Comparison of ENCODE assay signal across 8 cellular contexts in genomic region chr7:108525985-108526767, GRCh38. TPM values are rescaled to one million over a fixed set of nuclear protein-coding genes. Genes with fewer than 3 reads are reported as not detected.
DNase-seq lines count a peak whose midpoint lies in the region; ATAC-seq, FAIRE-seq and TF ChIP-seq lines count a peak whose summit lies in the region.

Gene PNPLA8, minus strand, starts transcription at chr7:108526135. Its CDS starts 10,644 bp downstream, at chr7:108515491.

- intact Hi-C loops in activated CD4-positive, alpha-beta memory T cell treated with anti-CD3 and anti-CD28 coated beads for 36 hours (cut with micrococcal nuclease) = loop anchor here (1.0 kb wide), 1 partner anchor 43 kb away; the partner anchor contains the start of genes DNAJB9 and THAP5
- intact Hi-C loops in HepG2 (cut with micrococcal nuclease; ENCODE audit: unreplicated experiment) = loop anchor here (1.0 kb wide), 1 partner anchor 43 kb away; the partner anchor contains the start of genes DNAJB9 and THAP5

- H3K27ac Mint-ChIP-seq in activated CD4-positive, alpha-beta memory T cell treated with anti-CD3 and anti-CD28 coated beads for 36 hours = peak within 1 kb of the TSS; percentile 93

- no peaks in the 10 kb centered on the region; a peak in 1 of 5 replicates for H3K27me3 ChIP-seq in HepG2 (ENCODE audit: control insufficient read depth in 1 of 2, insufficient read depth in 2 of 2, low read length in 2 of 2)

- no peaks in the 10 kb centered on the region for H3K36me3 ChIP-seq in HepG2 (replicated peaks in 1 of 2; ENCODE audit: control insufficient read depth in 1 of 2, insufficient read depth in 2 of 2, low read length in 2 of 2)

- no peaks in the 10 kb centered on the region; the same call in 1 of the 2 replicates for H4K20me1 ChIP-seq in HepG2 (ENCODE audit: insufficient read depth, low read length)

- ATAC-seq in GM19438 (IDR thresholded peaks at IDR 0.05; ENCODE audit: low read depth, unreplicated experiment) (peak; percentile 93), HG03575 (IDR thresholded peaks at IDR 0.05; ENCODE audit: extremely low read depth, insufficient number of reproducible peaks, low FRiP score, unreplicated experiment) (peak; percentile 90), HepG2 (peak; percentile 95)

- TF ChIP-seq EP300 in HepG2 (IDR thresholded peaks at IDR 0.05; ENCODE audit: low read depth in 2 of 2, low read length in 2 of 2) (no peak), HepG2 (CRISPR knock-in tag; IDR thresholded peaks at IDR 0.05; ENCODE audit: borderline replicate concordance) (0 out of 2 replicates have a peak, but pooled peaks have one; percentile 10)

- DNase-seq in CD1c-positive myeloid dendritic cell (ENCODE audit: extremely low spot score) (peak; percentile 100), NCI-H82 treated with DMSO at 0.1 percent for 48 hours (lab: John Stamatoyannopoulos, UW; ENCODE audit: unreplicated experiment) (peak; percentile 97), dermis microvascular lymphatic vessel endothelial cell (ENCODE audit: low read depth in 2 of 2) (peak; percentile 98 to 100), HepG2 (ENCODE audit: low spot score) (peak; percentile 98)
- DNase-seq in activated CD4-positive, alpha-beta memory T cell treated with anti-CD3 and anti-CD28 coated beads for 36 hours = peak; percentile 100
- DNase-seq in stimulated activated CD4-positive, alpha-beta T cell treated with anti-CD3 and anti-CD28 coated beads, Interleukin-4, amount 100 ng/mL, for 1 hour = peak; percentile 100

- peaks cover 31% of the 10 kb centered on the region for H3K4me1 Mint-ChIP-seq in activated CD4-positive, alpha-beta memory T cell treated with anti-CD3 and anti-CD28 coated beads for 36 hours (ENCODE audit: low read depth)

- POLR2A ChIA-PET in activated CD4-positive, alpha-beta memory T cell treated with anti-CD3 and anti-CD28 coated beads for 36 hours (lab: Charles Lee) = interaction anchor here (1.0 to 3.5 kb wide), 4 partner anchors 9 to 70 kb away, joined by 3 to 61 read pairs (median 5); partner anchors contain the start of genes DNAJB9 and THAP5
- POLR2A ChIA-PET in HepG2 (lab: Yijun Ruan, JAX) = interaction anchor here (1.1 to 3.5 kb wide), 4 partner anchors 29 to 1358 kb away, joined by 3 to 49 read pairs (median 4); partner anchors contain the start of genes DNAJB9, HBP1 and THAP5

- no peak for TF ChIP-seq RAD21 in HepG2 (CRISPR knock-in tag; IDR thresholded peaks at IDR 0.05)

- no peaks in the 10 kb centered on the region for H3K9me3 Mint-ChIP-seq in activated CD4-positive, alpha-beta memory T cell treated with anti-CD3 and anti-CD28 coated beads for 36 hours

- peak within 1 kb of the TSS; percentile 43 for H2AFZ ChIP-seq in HepG2 (ENCODE audit: low read length)

- H3K79me2 ChIP-seq in HepG2 (ENCODE audit: insufficient read depth, low read length) = peaks cover 16% of the 10 kb centered on the region

- H3K4me3 Mint-ChIP-seq in activated CD4-positive, alpha-beta memory T cell treated with anti-CD3 and anti-CD28 coated beads for 36 hours = peak within 1 kb of the TSS; percentile 86

- peak within 1 kb of the TSS; percentile 82 for H3K27ac ChIP-seq in HepG2 (ENCODE audit: extremely low read length, insufficient read depth, low read length)

- H3K4me2 ChIP-seq in HepG2 (ENCODE audit: low read depth, low read length) = peak within 1 kb of the TSS; percentile 86

- in situ Hi-C loops in HepG2 (cut with HindIII; ENCODE audit: extremely low pct_ligation_motif_present, low pct_unique_long_range_greater_than_20kb) = no loop called here

- FAIRE-seq in HepG2 (lab: Jason Lieb, UNC) = peak; percentile 98

- peak within 1 kb of the TSS; percentile 65 to 90 (median 83) for H3K4me3 ChIP-seq in HepG2 (replicated peaks in 1 of 3; ENCODE audit: insufficient read depth in 1 of 3, low read depth in 2 of 3, low read length in 3 of 3)

- 2% methylated on average over 22 of the region's 64 CpGs for WGBS in HepG2 (ENCODE audit: low lambda C conversion rate)

- peak within 1 kb of the TSS; percentile 79 for H3K9ac ChIP-seq in HepG2 (ENCODE audit: insufficient read depth, low read depth, low read length)

- CTCF ChIA-PET in activated CD4-positive, alpha-beta memory T cell treated with anti-CD3 and anti-CD28 coated beads for 36 hours (lab: Charles Lee) = interaction anchor here (0.6 to 1.5 kb wide), 5 partner anchors 29 to 66 kb away, joined by 3 to 6 read pairs (median 5); no protein-coding TSS in a partner anchor
- CTCF ChIA-PET in HepG2 (lab: Yijun Ruan, JAX; ENCODE audit: low intra/inter-chr PET ratio, low total read pairs) = no interaction called here

- TF ChIP-seq POLR2A in HepG2 (IDR thresholded peaks at IDR 0.05; ENCODE audit: insufficient read depth in 1 of 2, low read depth in 2 of 2, low read length in 2 of 2) = peak; percentile 64 to 80

- BruUV-seq in HepG2 (replicated peaks; lab: Mats Ljungman, UMichigan) = no TSS peak

- H3K9me3 ChIP-seq in HepG2 (ENCODE audit: low read length) = no peaks in the 10 kb centered on the region

- H3K4me1 ChIP-seq in HepG2 (ENCODE audit: insufficient read depth, low read length) = peaks cover 34% of the 10 kb centered on the region

- H3K36me3 Mint-ChIP-seq in activated CD4-positive, alpha-beta memory T cell treated with anti-CD3 and anti-CD28 coated beads for 36 hours = peaks cover 4% of the 10 kb centered on the region

- H3K27me3 Mint-ChIP-seq in activated CD4-positive, alpha-beta memory T cell treated with anti-CD3 and anti-CD28 coated beads for 36 hours = no peaks in the 10 kb centered on the region

- TF ChIP-seq CTCF in HepG2 (CRISPR knock-in tag; IDR thresholded peaks at IDR 0.05) = no peak

TF ChIP-seq in HepG2, 621 proteins besides CTCF, POLR2A, EP300 and RAD21 (continues in another document):
- TF ChIP-seq ZNF331 (CRISPR knock-in tag; IDR thresholded peaks at IDR 0.05) (peak; percentile 57), GATAD2A (CRISPR knock-in tag; IDR thresholded peaks at IDR 0.05) (peak; percentile 55), MIER2 (CRISPR knock-in tag; IDR thresholded peaks at IDR 0.05) (0 out of 2 replicates have a peak, but pooled peaks have one; percentile 14), TRIM22 (IDR thresholded peaks at IDR 0.05) (no peak), RFX1 (IDR thresholded peaks at IDR 0.05) (no peak), ATF7 (IDR thresholded peaks at IDR 0.05) (peak; percentile 48; the same call in 1 of the 2 replicates), ATF7 (CRISPR knock-in tag; IDR thresholded peaks at IDR 0.05) (peak; percentile 77; the same call in 1 of the 2 replicates), SMAD1 (CRISPR knock-in tag; IDR thresholded peaks at IDR 0.05; ENCODE audit: borderline replicate concordance, low read depth) (peak; percentile 45; the same call in 1 of the 2 replicates), AGO2 (optimal IDR thresholded peaks at IDR 0.05; ENCODE audit: low read depth, low read length) (no peak), SP4 (CRISPR knock-in tag; IDR thresholded peaks at IDR 0.05) (peak; percentile 99), STAT5B (CRISPR knock-in tag; IDR thresholded peaks at IDR 0.05) (no peak)

RNA-seq across cellular contexts. Expression of gene PNPLA8, which starts in this region (rescaled TPM):
- total RNA-seq in activated CD4-positive, alpha-beta memory T cell treated with anti-CD3 and anti-CD28 coated beads for 36 hours = 10 to 100 TPM; 21.7 to 22.1 TPM
- total RNA-seq in dermis microvascular lymphatic vessel endothelial cell = 24.4 and 25.0 TPM in 2 replicates
- 11.4 and 15.6 TPM in 2 replicates for total RNA-seq in HepG2 (2016; rRNA removed; fragmentation: Illumina TruSeq; extraction: Trizol)
- 1.6 and 1.8 TPM in 2 replicates for total RNA-seq in HepG2 (2016; cell fraction: cytosol; rRNA removed; fragmentation: Illumina TruSeq; extraction: Trizol; ENCODE audit: low read depth)
- 11.9 and 16.0 TPM in 2 replicates for total RNA-seq in HepG2 (2016; cell fraction: insoluble cytoplasmic fraction; rRNA removed; fragmentation: Illumina TruSeq; extraction: Trizol)
- total RNA-seq in HepG2 (2016; cell fraction: membrane; rRNA removed; fragmentation: Illumina TruSeq; extraction: Trizol) = 4.4 and 5.3 TPM in 2 replicates
- 13.1 and 14.2 TPM in 2 replicates for total RNA-seq in HepG2 (2016; cell fraction: nucleus; rRNA removed; fragmentation: Illumina TruSeq; extraction: Trizol)
- polyA plus RNA-seq in HepG2 (2011; rRNA removed) = 5.4 and 6.3 TPM in 2 replicates
- 2.3 and 4.8 TPM in 2 replicates for polyA plus RNA-seq in HepG2 (2011; cell fraction: cytosol; rRNA removed)
- polyA plus RNA-seq in HepG2 (2011; cell fraction: nucleus; rRNA removed) = 2.2 and 2.9 TPM in 2 replicates
- polyA plus RNA-seq in HepG2 (2012) = 8.4 and 10.4 TPM in 2 replicates
- polyA plus RNA-seq in HepG2 (2016; cell fraction: cytosol; fragmentation: Illumina TruSeq; extraction: Trizol; ENCODE audit: low read depth) = 0.59 and 0.73 TPM in 2 replicates
- 9.3 and 13.2 TPM in 2 replicates for polyA plus RNA-seq in HepG2 (2016; cell fraction: insoluble cytoplasmic fraction; fragmentation: Illumina TruSeq; extraction: Trizol; ENCODE audit: low read depth)
- polyA plus RNA-seq in HepG2 (2016; cell fraction: membrane; fragmentation: Illumina TruSeq; extraction: Trizol; ENCODE audit: low read depth) = 1.6 and 1.7 TPM in 2 replicates
- 8.2 and 8.3 TPM in 2 replicates for polyA plus RNA-seq in HepG2 (2016; cell fraction: nucleus; fragmentation: Illumina TruSeq; extraction: Trizol; ENCODE audit: insufficient read depth, low read depth)
- 3.1 and 5.7 TPM in 2 replicates for polyA minus RNA-seq in HepG2 (2011; rRNA and poly(A)+ RNA removed; ENCODE audit: low replicate concordance)
- 12.7 and 15.6 TPM in 2 replicates for polyA minus RNA-seq in HepG2 (2011; cell fraction: cytosol; rRNA and poly(A)+ RNA removed)
- polyA minus RNA-seq in HepG2 (2011; cell fraction: nucleus; rRNA and poly(A)+ RNA removed) = 21.5 and 29.8 TPM in 2 replicates

Comparison
In these comparisons a context has a peak if more than half of its experiments do, and no peak if none do; other contexts are left out.
1. Peak in every context shown above with its lines: DNase-seq, ATAC-seq, H3K4me3 ChIP-seq and H3K27ac ChIP-seq.